In the genomic region with DNA sequence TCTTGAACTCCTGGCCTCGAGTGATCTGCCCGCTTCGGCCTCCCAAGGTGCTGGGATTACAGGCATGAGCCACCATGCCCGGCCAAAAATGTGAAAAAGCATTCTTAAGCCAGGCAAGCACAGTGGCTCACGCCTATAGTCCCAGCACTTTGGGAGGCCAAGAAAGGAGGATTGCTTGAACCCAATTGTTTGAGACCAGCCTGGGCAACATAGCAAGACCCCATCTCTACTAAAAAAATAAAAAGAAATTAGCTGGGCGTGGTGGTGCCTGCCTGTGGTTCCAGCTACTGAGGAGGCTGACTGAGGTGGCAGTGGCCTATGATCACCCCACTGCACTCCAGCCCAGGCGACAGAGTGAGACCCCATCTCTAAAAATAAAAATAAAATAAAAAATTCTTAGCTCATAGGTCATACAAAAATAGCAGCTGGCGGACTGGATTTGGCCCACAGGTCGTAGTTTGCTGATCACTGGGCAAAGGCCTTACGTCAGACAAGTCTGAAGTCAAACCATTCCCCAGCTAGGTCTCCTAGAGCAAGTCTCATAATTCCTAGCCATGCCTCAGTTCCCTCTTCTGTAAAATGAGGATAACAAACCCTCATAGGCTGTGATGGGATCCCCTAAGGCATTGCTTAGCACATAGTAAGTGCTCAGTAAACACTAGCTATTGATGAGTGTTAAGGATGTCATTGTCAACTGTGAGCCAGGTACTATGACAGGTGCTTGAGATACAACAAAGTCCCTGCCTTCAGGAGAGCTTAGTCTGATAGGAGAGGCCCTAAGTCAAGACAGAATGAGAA, we compare ENCODE assay signal across 20 cellular contexts. TPM values are rescaled to one million over a fixed set of nuclear protein-coding genes. Genes with fewer than 3 reads are reported as not detected.
A peak's percentile ranks its signal among the peaks of the same experiment; 100 is the strongest.
DNase-seq lines count a peak whose midpoint lies in the region; ATAC-seq, FAIRE-seq and TF ChIP-seq lines count a peak whose summit lies in the region.
"Had no signal": no experiment of that assay in that cellular context is flagged by ENCODE, and none has a peak within 500 bp of the region (broad histone marks: within the 10 kb centered on the region; RNA-seq: fewer than 3 reads in every experiment).

No MANE protein-coding gene starts in this region.

- POLR2A ChIA-PET in RWPE1 (lab: Yijun Ruan, JAX; ENCODE audit: low non-redundant PET), result interaction anchor here (0.6 kb wide), 1 partner anchor 34 kb away, joined by 4 read pairs; no protein-coding TSS in a partner anchor
- POLR2A ChIA-PET in HepG2 (lab: Yijun Ruan, JAX), result interaction anchor here (0.6 to 1.9 kb wide), 3 partner anchors 36 to 103 kb away, joined by 4 to 5 read pairs (median 4); partner anchors contain the start of gene INSR

- H3K4me2 ChIP-seq in BLaER1, result peak overlapping the region; percentile 25
- no peak overlapping the region for H3K4me2 ChIP-seq in HepG2 (ENCODE audit: low read depth, low read length)
- H3K4me2 ChIP-seq in neural progenitor cell, result no peak overlapping the region

- no peak for TF ChIP-seq POLR2A in HepG2 (IDR thresholded peaks at IDR 0.05; ENCODE audit: insufficient read depth in 1 of 2, low read depth in 2 of 2, low read length in 2 of 2)
- no peak for TF ChIP-seq POLR2A in gastrocnemius medialis (IDR thresholded peaks at IDR 0.05)

- TF ChIP-seq RAD21 in HepG2 (CRISPR knock-in tag; IDR thresholded peaks at IDR 0.05), result no peak

- in situ Hi-C loops in HepG2 (cut with HindIII; ENCODE audit: extremely low pct_ligation_motif_present, low pct_unique_long_range_greater_than_20kb) (no loop called here), gastrocnemius medialis (cut with MboI; ENCODE audit: low sequenced_read_pairs in 4 of 4) (no loop called here)

- H3F3A ChIP-seq in neural progenitor cell (ENCODE audit: low read depth), result peaks cover 4% of the 10 kb centered on the region

- peak overlapping the region; percentile 9; the same call in 1 of the 2 replicates for H3K27ac ChIP-seq in BLaER1
- H3K27ac ChIP-seq in RWPE1, result peak overlapping the region; percentile 44
- no peak overlapping the region for H3K27ac ChIP-seq in HepG2 (ENCODE audit: extremely low read length, insufficient read depth, low read length)
- H3K27ac ChIP-seq in small intestine (ENCODE audit: low read depth in 1 of 2, low read length in 1 of 2), result peak overlapping the region in 1 of 2 donors; percentile 62
- H3K27ac ChIP-seq in neural progenitor cell, result no peak overlapping the region
- no peak overlapping the region for H3K27ac ChIP-seq in gastrocnemius medialis

- ATAC-seq in HepG2 (no peak), GM21786 (IDR thresholded peaks at IDR 0.05; ENCODE audit: unreplicated experiment) (no peak), gastrocnemius medialis (no peak)

- H3K9me3 ChIP-seq in BLaER1 (0 out of 2 replicates have a peak, but pooled peaks cover 5% of the 10 kb centered on the region), HepG2 (ENCODE audit: low read length) (no peaks in the 10 kb centered on the region), small intestine (ENCODE audit: control insufficient read depth, low read depth) (no peaks in the 10 kb centered on the region), neural progenitor cell (ENCODE audit: low read depth) (no peaks in the 10 kb centered on the region), gastrocnemius medialis (no peaks in the 10 kb centered on the region)

- intact Hi-C loops in HepG2 (cut with micrococcal nuclease; ENCODE audit: unreplicated experiment) (no loop called here), gastrocnemius medialis (cut with DNase I; ENCODE audit: low total_unique reads) (no loop called here)

- peaks cover 4% of the 10 kb centered on the region for H3K27me3 Mint-ChIP-seq in neural progenitor cell (ENCODE audit: insufficient read depth, low read depth)
- H3K27me3 Mint-ChIP-seq: B cell; CD4-positive, alpha-beta memory T cell had no signal

- H3K9ac ChIP-seq in BLaER1, result no peak overlapping the region
- H3K9ac ChIP-seq in HepG2 (ENCODE audit: insufficient read depth, low read depth, low read length), result no peak overlapping the region
- no peak overlapping the region for H3K9ac ChIP-seq in neural progenitor cell

- no peak overlapping the region for H3K27ac Mint-ChIP-seq in neural progenitor cell
- H3K27ac Mint-ChIP-seq: B cell; CD4-positive, alpha-beta memory T cell had no signal

- no peaks in the 10 kb centered on the region for H3K27me3 ChIP-seq in BLaER1
- H3K27me3 ChIP-seq in HepG2 (ENCODE audit: control insufficient read depth in 1 of 2, insufficient read depth in 2 of 2, low read length in 2 of 2), result no peaks in the 10 kb centered on the region
- H3K27me3 ChIP-seq in small intestine (ENCODE audit: control insufficient read depth in 2 of 2, insufficient read depth in 2 of 2, low read length in 2 of 2), result no peaks in the 10 kb centered on the region
- no peaks in the 10 kb centered on the region for H3K27me3 ChIP-seq in neural progenitor cell
- no peaks in the 10 kb centered on the region for H3K27me3 ChIP-seq in gastrocnemius medialis

- H3K4me3 Mint-ChIP-seq in neural progenitor cell, result no peak overlapping the region
- H3K4me3 Mint-ChIP-seq: B cell; CD4-positive, alpha-beta memory T cell had no signal

- H3K4me1 ChIP-seq in BLaER1, result peaks cover 71% of the 10 kb centered on the region
- H3K4me1 ChIP-seq in HepG2 (ENCODE audit: insufficient read depth, low read length), result peaks cover 8% of the 10 kb centered on the region; the same call in 1 of the 2 replicates
- no peaks in the 10 kb centered on the region for H3K4me1 ChIP-seq in small intestine (ENCODE audit: control insufficient read depth in 2 of 2, insufficient read depth in 1 of 2, low read depth in 1 of 2, low read length in 1 of 2)
- H3K4me1 ChIP-seq in neural progenitor cell, result no peaks in the 10 kb centered on the region
- H3K4me1 ChIP-seq in gastrocnemius medialis, result peaks cover 30 to 54% of the 10 kb centered on the region in 2 donors

- H3K9me3 Mint-ChIP-seq in neural progenitor cell, result no peaks in the 10 kb centered on the region
- H3K9me3 Mint-ChIP-seq: CD4-positive, alpha-beta memory T cell had no signal

- no peaks in the 10 kb centered on the region for H3K36me3 Mint-ChIP-seq in neural progenitor cell
- H3K36me3 Mint-ChIP-seq: CD4-positive, alpha-beta memory T cell had no signal

- peaks cover 43% of the 10 kb centered on the region for H3K79me2 ChIP-seq in HepG2 (ENCODE audit: insufficient read depth, low read length)
- peaks cover 28% of the 10 kb centered on the region for H3K79me2 ChIP-seq in neural progenitor cell (ENCODE audit: low read depth)

- peaks cover 100% of the 10 kb centered on the region for H4K20me1 ChIP-seq in BLaER1
- H4K20me1 ChIP-seq in HepG2 (ENCODE audit: insufficient read depth, low read length), result peaks cover 28% of the 10 kb centered on the region; the same call in 1 of the 2 replicates
- H4K20me1 ChIP-seq in neural progenitor cell (ENCODE audit: low read depth), result no peaks in the 10 kb centered on the region

- CTCF ChIA-PET in RWPE1 (lab: Yijun Ruan, JAX), result interaction anchor here (0.7 to 0.8 kb wide), 2 partner anchors 156 to 541 kb away, joined by 3 to 9 read pairs; no protein-coding TSS in a partner anchor
- CTCF ChIA-PET in HepG2 (lab: Yijun Ruan, JAX; ENCODE audit: low intra/inter-chr PET ratio, low total read pairs), result no interaction called here

- H2AFZ ChIP-seq in HepG2 (ENCODE audit: low read length) (no peak overlapping the region), neural progenitor cell (replicated peaks) (no peak overlapping the region)

- H3K4me3 ChIP-seq in BLaER1, result no peak overlapping the region
- H3K4me3 ChIP-seq in HepG2 (replicated peaks in 1 of 3; ENCODE audit: insufficient read depth in 1 of 3, low read depth in 2 of 3, low read length in 3 of 3), result no peak overlapping the region
- H3K4me3 ChIP-seq in small intestine (ENCODE audit: low read depth in 1 of 2, low read length in 2 of 2), result no peak overlapping the region
- H3K4me3 ChIP-seq in neural progenitor cell, result no peak overlapping the region
- no peak overlapping the region for H3K4me3 ChIP-seq in gastrocnemius medialis

- H3K36me3 ChIP-seq in BLaER1 (peaks cover 93% of the 10 kb centered on the region), HepG2 (replicated peaks in 1 of 2; ENCODE audit: control insufficient read depth in 1 of 2, insufficient read depth in 2 of 2, low read length in 2 of 2) (peaks cover 3 to 19% of the 10 kb centered on the region in 2 experiments; a peak in 4 of 5 replicates), small intestine (ENCODE audit: control insufficient read depth in 2 of 2, insufficient read depth in 2 of 2, low read length in 2 of 2) (peaks cover 0 to 2% of the 10 kb centered on the region in 2 donors), neural progenitor cell (no peaks in the 10 kb centered on the region), gastrocnemius medialis (no peaks in the 10 kb centered on the region)

- TSS peak; percentile 50 for BruUV-seq in HepG2 (replicated peaks; lab: Mats Ljungman, UMichigan)

- 96% methylated on average over 10 of the region's 10 CpGs for WGBS in HepG2 (ENCODE audit: low lambda C conversion rate)
- WGBS in small intestine, 3 donors, result 89 to 93% (median 89%) methylated on average over 10 of the region's 10 CpGs

- TF ChIP-seq CTCF in RWPE1 (conservative IDR thresholded peaks at IDR 0.05; ENCODE audit: low read depth) (no peak), HepG2 (CRISPR knock-in tag; IDR thresholded peaks at IDR 0.05) (no peak), neural progenitor cell (IDR thresholded peaks at IDR 0.05) (no peak), gastrocnemius medialis (IDR thresholded peaks at IDR 0.05 in 4 of 5, conservative IDR thresholded peaks at IDR 0.05 in 1 of 5) (no peak)

- peaks cover 3% of the 10 kb centered on the region for H3K4me1 Mint-ChIP-seq in neural progenitor cell
- H3K4me1 Mint-ChIP-seq: B cell; CD4-positive, alpha-beta memory T cell had no signal

- TF ChIP-seq EP300 in HepG2 (IDR thresholded peaks at IDR 0.05; ENCODE audit: low read depth in 2 of 2, low read length in 2 of 2), result no peak
- TF ChIP-seq EP300 in HepG2 (CRISPR knock-in tag; IDR thresholded peaks at IDR 0.05; ENCODE audit: borderline replicate concordance), result no peak

- FAIRE-seq in HepG2 (lab: Jason Lieb, UNC) (no peak), small intestine (lab: Jason Lieb, UNC) (no peak)
- FAIRE-seq: GM12892, GM18507 had no signal

- DNase-seq in RWPE1 (ENCODE audit: low spot score) (no peak), HepG2 (ENCODE audit: low spot score) (no peak), small intestine (peak; percentile 42), neural progenitor cell (ENCODE audit: low spot score) (no peak), gastrocnemius medialis (no peak), NCI-H446 treated with DMSO at 0.1 percent for 48 hours (lab: John Stamatoyannopoulos, UW) (no peak)
- DNase-seq: CD4-positive, alpha-beta memory T cell; GOT3; KG1; MV-4-11; NCI-H187; NCI-H2107; NCI-H524 treated with DMSO at 0.1 percent for 48 hours; RPMI8226; SIG-M5 had no signal

RNA-seq across cellular contexts. Expression of gene INSR, which starts 36.0 kb away (rescaled TPM):
- total RNA-seq in HepG2 (2016; rRNA removed; fragmentation: Illumina TruSeq; extraction: Trizol) (13.6 and 24.2 TPM in 2 replicates), neural progenitor cell (ENCODE audit: low replicate concordance) (20.8 and 23.0 TPM in 2 replicates), gastrocnemius medialis (100 to 1,000 TPM in 1 of 4 donors, 10 to 100 TPM in 3; 54.0 to 226 (median 71.1) TPM)
- total RNA-seq in HepG2 (2016; cell fraction: cytosol; rRNA removed; fragmentation: Illumina TruSeq; extraction: Trizol; ENCODE audit: low read depth), result 3.7 and 4.3 TPM in 2 replicates
- total RNA-seq in HepG2 (2016; cell fraction: insoluble cytoplasmic fraction; rRNA removed; fragmentation: Illumina TruSeq; extraction: Trizol), result 10.6 and 24.2 TPM in 2 replicates
- 5.3 and 5.7 TPM in 2 replicates for total RNA-seq in HepG2 (2016; cell fraction: membrane; rRNA removed; fragmentation: Illumina TruSeq; extraction: Trizol)
- total RNA-seq in HepG2 (2016; cell fraction: nucleus; rRNA removed; fragmentation: Illumina TruSeq; extraction: Trizol), result 32.3 TPM in 2 replicates
- polyA plus RNA-seq in HepG2 (2011; rRNA removed) (25.7 and 29.8 TPM in 2 replicates), small intestine (10 to 100 TPM; 10.6 to 18.6 (median 13.5) TPM)
- 12.7 and 15.7 TPM in 2 replicates for polyA plus RNA-seq in HepG2 (2011; cell fraction: cytosol; rRNA removed)
- polyA plus RNA-seq in HepG2 (2011; cell fraction: nucleus; rRNA removed), result 46.8 and 48.9 TPM in 2 replicates
- 33.3 and 35.1 TPM in 2 replicates for polyA plus RNA-seq in HepG2 (2012)
- 0.49 and 0.50 TPM in 2 replicates for polyA plus RNA-seq in HepG2 (2016; cell fraction: cytosol; fragmentation: Illumina TruSeq; extraction: Trizol; ENCODE audit: low read depth)
- polyA plus RNA-seq in HepG2 (2016; cell fraction: insoluble cytoplasmic fraction; fragmentation: Illumina TruSeq; extraction: Trizol; ENCODE audit: low read depth), result 5.1 and 6.7 TPM in 2 replicates
- 1.0 and 1.2 TPM in 2 replicates for polyA plus RNA-seq in HepG2 (2016; cell fraction: membrane; fragmentation: Illumina TruSeq; extraction: Trizol; ENCODE audit: low read depth)
- polyA plus RNA-seq in HepG2 (2016; cell fraction: nucleus; fragmentation: Illumina TruSeq; extraction: Trizol; ENCODE audit: insufficient read depth, low read depth), result 27.7 and 30.4 TPM in 2 replicates
- polyA minus RNA-seq in HepG2 (2011; rRNA and poly(A)+ RNA removed; ENCODE audit: low replicate concordance), result 33.9 and 244 TPM in 2 replicates
- polyA minus RNA-seq in HepG2 (2011; cell fraction: cytosol; rRNA and poly(A)+ RNA removed), result 55.0 and 72.8 TPM in 2 replicates
- 105 and 154 TPM in 2 replicates for polyA minus RNA-seq in HepG2 (2011; cell fraction: nucleus; rRNA and poly(A)+ RNA removed)

Comparison
In these comparisons a context has a peak if more than half of its experiments do, and no peak if none do; other contexts are left out.
1. H3K27ac ChIP-seq: peak in BLaER1 (single experiment) and RWPE1 (single experiment); none in HepG2 (single experiment), neural progenitor cell (single experiment) and gastrocnemius medialis (0 of 4).